Comparison of ENCODE assay signal across 12 cellular contexts in the genomic region with DNA sequence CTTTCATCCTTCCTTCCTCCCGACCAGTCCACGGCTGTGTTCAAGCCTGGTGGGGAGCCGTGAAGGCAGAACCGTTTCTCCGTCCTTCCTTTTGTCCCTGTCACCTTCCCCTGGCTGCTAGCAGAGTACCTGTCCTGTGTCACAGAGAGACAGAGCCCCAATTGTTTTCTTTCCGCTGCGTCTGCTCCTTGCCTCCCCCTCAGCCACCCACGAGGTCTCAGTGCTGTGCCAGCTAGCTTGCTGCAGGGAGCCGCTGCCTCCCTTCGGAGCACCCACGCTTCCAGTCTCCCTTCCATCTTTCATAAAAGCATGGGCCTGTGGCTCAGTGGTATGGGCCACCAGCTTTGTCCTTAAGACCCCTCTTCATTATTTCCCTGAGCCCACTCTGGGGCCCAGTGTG.
DNase-seq lines count a peak whose midpoint lies in the region; ATAC-seq and TF ChIP-seq lines count a peak whose summit lies in the region.
"Had no signal": no experiment of that assay in that cellular context is flagged by ENCODE, and none has a peak within 500 bp of the region (broad histone marks: within the 10 kb centered on the region; RNA-seq: fewer than 3 reads in every experiment).

No MANE protein-coding gene starts in this region.

- POLR2A ChIA-PET in CD4-positive, alpha-beta memory T cell (lab: Charles Lee; ENCODE audit: partially characterized antibody), result no interaction called here

- no peak overlapping the region for H3K27ac ChIP-seq in CD4-positive, alpha-beta memory T cell (ENCODE audit: low read depth, low read length)

- H3K4me1 ChIP-seq in CD4-positive, alpha-beta memory T cell (ENCODE audit: insufficient read depth, low read length), result peaks cover 33% of the 10 kb centered on the region
- no peaks in the 10 kb centered on the region for H3K4me1 ChIP-seq in BE2C

- no peak for ATAC-seq in HG03045 (IDR thresholded peaks at IDR 0.05; ENCODE audit: unreplicated experiment)
- ATAC-seq: left lung had no signal

- H3K9me3 ChIP-seq in CD4-positive, alpha-beta memory T cell (ENCODE audit: control insufficient read depth in 1 of 2, low read length in 2 of 2), result no peaks in the 10 kb centered on the region
- no peaks in the 10 kb centered on the region for H3K9me3 ChIP-seq in BE2C
- H3K9me3 ChIP-seq: left lung had no signal

- no peak overlapping the region for H3K4me3 ChIP-seq in CD4-positive, alpha-beta memory T cell (ENCODE audit: low read length in 2 of 2)
- H3K4me3 ChIP-seq in BE2C (ENCODE audit: low read depth, low read length), result no peak overlapping the region
- H3K4me3 ChIP-seq: left lung had no signal

- peaks cover 0 to 6% of the 10 kb centered on the region in 2 donors for H3K36me3 Mint-ChIP-seq in CD4-positive, alpha-beta memory T cell
- H3K36me3 Mint-ChIP-seq in immature natural killer cell (peaks cover 0 to 3% (median 0%) of the 10 kb centered on the region in 3 donors), progenitor cell of endocrine pancreas (ENCODE audit: insufficient read depth) (no peaks in the 10 kb centered on the region)

- no peak for DNase-seq in CD4-positive, alpha-beta memory T cell
- DNase-seq in amygdala (lab: John Stamatoyannopoulos, UW) (peak in 32 of 56 donors; percentile 17 to 65 (median 36)), immature natural killer cell (no peak), progenitor cell of endocrine pancreas (ENCODE audit: low spot score, unreplicated experiment) (no peak), BE2C (no peak), NCI-H345 treated with DMSO at 0.1 percent for 48 hours (lab: John Stamatoyannopoulos, UW; ENCODE audit: unreplicated experiment) (no peak), SW 1271 (lab: John Stamatoyannopoulos, UW) (no peak)
- DNase-seq: activated T-cell treated with anti-CD3 and anti-CD28 coated beads, Interleukin-2, amount 50 U/mL, for 48 hours; KG1; left lung; NCI-H1417 treated with DMSO at 0.1 percent for 48 hours had no signal

- peaks cover 33 to 66% (median 37%) of the 10 kb centered on the region in 4 donors for H3K4me1 Mint-ChIP-seq in CD4-positive, alpha-beta memory T cell
- H3K4me1 Mint-ChIP-seq in immature natural killer cell, result peaks cover 34 to 40% of the 10 kb centered on the region in 2 donors
- peaks cover 18% of the 10 kb centered on the region for H3K4me1 Mint-ChIP-seq in progenitor cell of endocrine pancreas (ENCODE audit: low read depth)

- H3K27ac Mint-ChIP-seq in CD4-positive, alpha-beta memory T cell, result peak overlapping the region; percentile 43 to 92 (median 84)
- H3K27ac Mint-ChIP-seq in immature natural killer cell, result peak overlapping the region in 4 of 6 donors; percentile 35 to 71 (median 41)
- peak overlapping the region; percentile 26 for H3K27ac Mint-ChIP-seq in progenitor cell of endocrine pancreas

- no peak overlapping the region for H3K4me3 Mint-ChIP-seq in CD4-positive, alpha-beta memory T cell
- H3K4me3 Mint-ChIP-seq in immature natural killer cell, result no peak overlapping the region
- H3K4me3 Mint-ChIP-seq in progenitor cell of endocrine pancreas (ENCODE audit: low read depth), result no peak overlapping the region

- H3K27me3 ChIP-seq in CD4-positive, alpha-beta memory T cell (ENCODE audit: insufficient read depth, low read length), result no peaks in the 10 kb centered on the region
- H3K27me3 ChIP-seq in BE2C, result no peaks in the 10 kb centered on the region
- H3K27me3 ChIP-seq: left lung had no signal

- TF ChIP-seq CTCF in progenitor cell of endocrine pancreas (IDR thresholded peaks at IDR 0.05; ENCODE audit: unreplicated experiment) (no peak), BE2C (IDR thresholded peaks at IDR 0.05; ENCODE audit: low read depth, low read length) (no peak)

- H3K9me3 Mint-ChIP-seq in CD4-positive, alpha-beta memory T cell, result no peaks in the 10 kb centered on the region
- H3K9me3 Mint-ChIP-seq in immature natural killer cell (no peaks in the 10 kb centered on the region), progenitor cell of endocrine pancreas (ENCODE audit: low read depth) (no peaks in the 10 kb centered on the region)

- CTCF ChIA-PET in CD4-positive, alpha-beta memory T cell (lab: Charles Lee; ENCODE audit: partially characterized antibody), result no interaction called here

- H3K27me3 Mint-ChIP-seq in CD4-positive, alpha-beta memory T cell, result no peaks in the 10 kb centered on the region
- no peaks in the 10 kb centered on the region for H3K27me3 Mint-ChIP-seq in immature natural killer cell (ENCODE audit: low read depth in 3 of 3)
- H3K27me3 Mint-ChIP-seq in progenitor cell of endocrine pancreas, result no peaks in the 10 kb centered on the region

- intact Hi-C loops in CD4-positive, alpha-beta memory T cell (cut with micrococcal nuclease), result no loop called here

- H3K36me3 ChIP-seq in CD4-positive, alpha-beta memory T cell (ENCODE audit: insufficient read depth, low read length), result no peaks in the 10 kb centered on the region
- H3K36me3 ChIP-seq in BE2C, result no peaks in the 10 kb centered on the region

Comparison
In these comparisons a context has a peak if more than half of its experiments do, and no peak if none do; other contexts are left out.
1. DNase-seq: peak in amygdala (32 of 56); none in CD4-positive, alpha-beta memory T cell (0 of 5), immature natural killer cell (0 of 3), progenitor cell of endocrine pancreas (single experiment), BE2C (single experiment), NCI-H345 treated with DMSO at 0.1 percent for 48 hours (single experiment) and SW 1271 (0 of 2).
2. H3K27ac Mint-ChIP-seq: peak in every context shown above with its lines; median percentile 84 in CD4-positive, alpha-beta memory T cell; 41 in immature natural killer cell; 26 in progenitor cell of endocrine pancreas.